In the genomic region with DNA sequence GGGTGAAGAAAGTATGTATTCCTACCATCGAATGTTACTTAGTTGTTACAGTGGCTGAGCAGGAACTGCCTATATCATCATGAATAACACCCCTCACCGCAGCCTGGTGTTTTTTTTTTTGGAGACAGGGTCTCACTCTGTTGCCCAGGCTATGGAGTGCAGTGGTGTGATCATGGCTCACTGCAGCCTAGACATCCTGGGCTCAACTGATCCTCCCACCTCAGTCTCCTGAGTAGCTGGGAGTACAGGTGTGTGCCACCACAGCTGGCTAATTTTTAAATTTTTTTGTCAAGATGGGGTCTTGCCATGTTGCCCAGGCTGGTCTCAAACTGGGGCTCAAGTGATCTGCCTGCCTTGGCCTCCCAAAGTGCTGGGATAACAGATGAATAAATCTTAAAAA, we compare ENCODE assay signal across 27 cellular contexts.
"Had no signal": no experiment of that assay in that cellular context is flagged by ENCODE, and none has a peak within 500 bp of the region (broad histone marks: within the 10 kb centered on the region; RNA-seq: fewer than 3 reads in every experiment).

No MANE protein-coding gene starts in this region.

- H3K27ac ChIP-seq: left ventricle myocardium inferior, pancreas, prostate gland, tibial nerve, upper lobe of left lung, vagina had no signal

- H3K4me2 ChIP-seq: smooth muscle cell had no signal

- H3K36me3 Mint-ChIP-seq: immature natural killer cell; natural killer cell treated with Interleukin-12 subunit alpha and Interleukin-12 subunit beta and Interleukin-15 and Interleukin-18, amount 100 ng/mL, for 72 hours; stimulated activated memory B cell treated with anti-CD40 and anti-IgM and Interleukin-4, amounts not matched to agents 10 μg/mL and 1 μg/mL and 100 μg/mL, for 72 hours had no signal

- H3K4me1 ChIP-seq: prostate gland had no signal

- H3K4me1 Mint-ChIP-seq: immature natural killer cell had no signal

- H3K27me3 ChIP-seq: pancreas, tibial nerve, upper lobe of left lung, vagina had no signal

- FAIRE-seq: kidney, pancreas had no signal

- H3K36me3 ChIP-seq: left ventricle myocardium inferior, pancreas, prostate gland, tibial nerve, upper lobe of left lung, vagina had no signal

- H3K4me3 ChIP-seq: left ventricle myocardium inferior, lung, mucosa of descending colon, pancreas, prostate gland, smooth muscle cell, tibial nerve, upper lobe of left lung, vagina had no signal

- H3K27ac Mint-ChIP-seq: immature natural killer cell; natural killer cell treated with Interleukin-12 subunit alpha and Interleukin-12 subunit beta and Interleukin-15 and Interleukin-18, amount 100 ng/mL, for 72 hours; stimulated activated memory B cell treated with anti-CD40 and anti-IgM and Interleukin-4, amounts not matched to agents 10 μg/mL and 1 μg/mL and 100 μg/mL, for 72 hours had no signal

- DNase-seq: hypothalamus; immature natural killer cell; kidney; left ventricle myocardium inferior; mesendoderm; midbrain; mucosa of descending colon; naive thymus-derived CD4-positive, alpha-beta T cell; pancreas; posterior cingulate gyrus; retina; right cardiac atrium; stimulated activated CD4-positive, alpha-beta T cell treated with anti-CD3 and anti-CD28 coated beads, Interleukin-1b, Interleukin-23, amount 100 ng/mL, for 48 hours; stimulated activated CD4-positive, alpha-beta T cell treated with anti-CD3 and anti-CD28 coated beads, Interleukin-2, amount 100 ng/mL, for 48 hours; stimulated activated CD4-positive, alpha-beta T cell treated with anti-CD3 and anti-CD28 coated beads, Interleukin-4, amount 100 ng/mL, for 4 hours; stimulated activated CD8-positive, alpha-beta memory T cell treated with anti-CD3 and anti-CD28 coated beads, Interleukin-4, amount 100 ng/mL, for 48 hours; stimulated activated naive CD4-positive, alpha-beta T cell treated with Interleukin-2 at 50 U/mL for 16 hours; stimulated activated naive CD8-positive, alpha-beta T cell treated with anti-CD3 and anti-CD28 coated beads, Interleukin-15, amount 100 ng/mL, for 72 hours; substantia nigra; upper lobe of left lung had no signal

- ATAC-seq: mucosa of descending colon; naive thymus-derived CD4-positive, alpha-beta T cell; natural killer cell treated with Interleukin-12 subunit alpha and Interleukin-12 subunit beta and Interleukin-15 and Interleukin-18, amount 100 ng/mL, for 72 hours; pancreas; right cardiac atrium; stimulated activated memory B cell treated with anti-CD40 and anti-IgM and Interleukin-4, amounts not matched to agents 10 μg/mL and 1 μg/mL and 100 μg/mL, for 72 hours; stimulated activated naive CD8-positive, alpha-beta T cell treated with anti-CD3 and anti-CD28 coated beads, Interleukin-15, amount 100 ng/mL, for 72 hours had no signal

- H3K9me3 ChIP-seq: left ventricle myocardium inferior, mucosa of descending colon, pancreas, prostate gland, tibial nerve, upper lobe of left lung, vagina had no signal

- H3K27me3 Mint-ChIP-seq: naive thymus-derived CD4-positive, alpha-beta T cell; natural killer cell treated with Interleukin-12 subunit alpha and Interleukin-12 subunit beta and Interleukin-15 and Interleukin-18, amount 100 ng/mL, for 72 hours; stimulated activated memory B cell treated with anti-CD40 and anti-IgM and Interleukin-4, amounts not matched to agents 10 μg/mL and 1 μg/mL and 100 μg/mL, for 72 hours; stimulated activated naive CD8-positive, alpha-beta T cell treated with anti-CD3 and anti-CD28 coated beads, Interleukin-15, amount 100 ng/mL, for 72 hours had no signal

- H3K4me3 Mint-ChIP-seq: immature natural killer cell; naive thymus-derived CD4-positive, alpha-beta T cell; natural killer cell treated with Interleukin-12 subunit alpha and Interleukin-12 subunit beta and Interleukin-15 and Interleukin-18, amount 100 ng/mL, for 72 hours; stimulated activated memory B cell treated with anti-CD40 and anti-IgM and Interleukin-4, amounts not matched to agents 10 μg/mL and 1 μg/mL and 100 μg/mL, for 72 hours; stimulated activated naive CD8-positive, alpha-beta T cell treated with anti-CD3 and anti-CD28 coated beads, Interleukin-15, amount 100 ng/mL, for 72 hours had no signal

- H3K9me3 Mint-ChIP-seq: immature natural killer cell; naive thymus-derived CD4-positive, alpha-beta T cell; natural killer cell treated with Interleukin-12 subunit alpha and Interleukin-12 subunit beta and Interleukin-15 and Interleukin-18, amount 100 ng/mL, for 72 hours; stimulated activated memory B cell treated with anti-CD40 and anti-IgM and Interleukin-4, amounts not matched to agents 10 μg/mL and 1 μg/mL and 100 μg/mL, for 72 hours; stimulated activated naive CD8-positive, alpha-beta T cell treated with anti-CD3 and anti-CD28 coated beads, Interleukin-15, amount 100 ng/mL, for 72 hours had no signal
